3 cellular contexts compared by ENCODE assay signal in genomic region chr11:125063429-125064043, GRCh38.
TF ChIP-seq lines count a peak whose summit lies in the region.

No MANE protein-coding gene starts in this region.

TF ChIP-seq in SK-N-SH, 30 proteins besides CTCF, POLR2A, EP300 and RAD21 (continued from another document):
- no peak for TF ChIP-seq ZBTB33 (IDR thresholded peaks at IDR 0.05; ENCODE audit: borderline replicate concordance, low read depth)
- no peak for TF ChIP-seq FOSL2 (IDR thresholded peaks at IDR 0.05; ENCODE audit: borderline replicate concordance, low read depth)
- TF ChIP-seq USF2 (IDR thresholded peaks at IDR 0.05; ENCODE audit: borderline replicate concordance, low read depth, low read length): no peak
- no peak for TF ChIP-seq IRF3 (IDR thresholded peaks at IDR 0.05; ENCODE audit: low read depth, low read length)
- TF ChIP-seq FOXM1 (IDR thresholded peaks at IDR 0.05; ENCODE audit: low read depth): no peak
- TF ChIP-seq TAF1 (IDR thresholded peaks at IDR 0.05; ENCODE audit: borderline replicate concordance, low read depth, low read length): 0 out of 2 replicates have a peak, but pooled peaks have one; percentile 1

TF ChIP-seq in SK-N-SH treated with all-trans-retinoic acid at 6 μM for 48 hours, 23 proteins besides CTCF, POLR2A, EP300 and RAD21 (continued from another document):
- TF ChIP-seq TSHZ2 (CRISPR knock-in tag; IDR thresholded peaks at IDR 0.05): no peak
- TF ChIP-seq PPARA (CRISPR knock-in tag; IDR thresholded peaks at IDR 0.05; ENCODE audit: borderline replicate concordance): no peak
- TF ChIP-seq OSR1 (CRISPR knock-in tag; IDR thresholded peaks at IDR 0.05): no peak

TF ChIP-seq in WTC11, 78 proteins besides CTCF, POLR2A, EP300 and RAD21 (continued from another document):
- TF ChIP-seq ATF2 (CRISPR knock-in tag; IDR thresholded peaks at IDR 0.05; ENCODE audit: borderline replicate concordance, low read depth) (no peak), MYBL2 (CRISPR knock-in tag; IDR thresholded peaks at IDR 0.05) (0 out of 2 replicates have a peak, but pooled peaks have one; percentile 33), SMAD4 (CRISPR knock-in tag; IDR thresholded peaks at IDR 0.05) (no peak), FOXP4 (CRISPR knock-in tag; IDR thresholded peaks at IDR 0.05) (no peak), EMX1 (CRISPR knock-in tag; IDR thresholded peaks at IDR 0.05) (no peak), ARID4B (CRISPR knock-in tag; IDR thresholded peaks at IDR 0.05; ENCODE audit: borderline replicate concordance) (0 out of 2 replicates have a peak, but pooled peaks have one; percentile 56), SP1 (CRISPR knock-in tag; conservative IDR thresholded peaks at IDR 0.05) (peak; percentile 41; the same call in 1 of the 2 replicates), ZNF396 (CRISPR knock-in tag; IDR thresholded peaks at IDR 0.05; ENCODE audit: borderline replicate concordance) (no peak), E2F1 (CRISPR knock-in tag; IDR thresholded peaks at IDR 0.05) (no peak), CREM (CRISPR knock-in tag; IDR thresholded peaks at IDR 0.05) (no peak), TEAD4 (CRISPR knock-in tag; IDR thresholded peaks at IDR 0.05) (no peak), CBFB (CRISPR knock-in tag; IDR thresholded peaks at IDR 0.05; ENCODE audit: low read depth) (no peak), MAX (CRISPR knock-in tag; IDR thresholded peaks at IDR 0.05) (peak; percentile 48; the same call in 1 of the 2 replicates)
